ENCODE assay signal across 12 cellular contexts in the genomic region with DNA sequence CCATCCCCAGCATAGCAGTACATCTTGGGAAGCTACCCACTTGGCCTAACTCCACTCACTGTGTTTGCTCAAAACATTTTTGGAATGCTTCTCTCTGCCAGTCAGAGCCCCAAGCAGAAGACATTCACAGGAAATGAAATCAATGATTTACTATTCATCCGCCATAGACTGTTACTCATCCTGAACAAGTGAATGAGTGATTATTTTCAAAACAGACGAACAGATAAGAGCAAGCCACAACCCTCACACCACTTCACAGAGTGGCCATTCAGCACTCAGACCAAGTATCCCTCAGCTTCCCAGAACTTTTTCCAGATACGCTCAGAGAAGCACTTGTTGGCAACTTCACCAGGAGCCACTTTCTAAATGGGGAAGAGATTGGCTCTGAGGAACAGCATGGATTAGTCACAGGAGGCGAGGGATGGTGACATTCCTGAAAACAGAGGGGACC. TPM values are rescaled to one million over a fixed set of nuclear protein-coding genes. Genes with fewer than 3 reads are reported as not detected.
A peak's percentile ranks its signal among the peaks of the same experiment; 100 is the strongest.
DNase-seq lines count a peak whose midpoint lies in the region; ATAC-seq, FAIRE-seq and TF ChIP-seq lines count a peak whose summit lies in the region.
"Had no signal": no experiment of that assay in that cellular context is flagged by ENCODE, and none has a peak within 500 bp of the region (broad histone marks: within the 10 kb centered on the region; RNA-seq: fewer than 3 reads in every experiment).

No MANE protein-coding gene starts in this region.

- no peak overlapping the region for H3K27ac ChIP-seq in A673 (ENCODE audit: low read depth, low read length, poor library complexity, severe bottlenecking)
- H3K27ac ChIP-seq in HepG2 (ENCODE audit: extremely low read length, insufficient read depth, low read length) = peak overlapping the region; percentile 60
- H3K27ac ChIP-seq: prostate gland had no signal

- H3K4me3 ChIP-seq in A673 (ENCODE audit: low read depth, low read length, poor library complexity, severe bottlenecking) (no peak overlapping the region), bronchial epithelial cell (ENCODE audit: low read depth, low read length) (no peak overlapping the region), HepG2 (replicated peaks in 1 of 3; ENCODE audit: insufficient read depth in 1 of 3, low read depth in 2 of 3, low read length in 3 of 3) (peak overlapping the region in 1 of 3 experiments; percentile 22; a peak in 1 of 6 replicates)
- H3K4me3 ChIP-seq: prostate gland had no signal

- H3K9me3 ChIP-seq in A673 (ENCODE audit: low read depth, low read length, poor library complexity, severe bottlenecking) = no peaks in the 10 kb centered on the region
- no peaks in the 10 kb centered on the region for H3K9me3 ChIP-seq in HepG2 (ENCODE audit: low read length)
- H3K9me3 ChIP-seq: prostate gland had no signal

- peak; percentile 39 for DNase-seq in A673 (ENCODE audit: low spot score)
- peak; percentile 86 for DNase-seq in HTR-8/SVneo (ENCODE audit: insufficient read length, low spot score)
- peak; percentile 91 for DNase-seq in bronchial epithelial cell (ENCODE audit: low read depth)
- peak; percentile 94 for DNase-seq in HepG2 (ENCODE audit: low spot score)
- no peak for DNase-seq in stimulated activated CD4-positive, alpha-beta T cell treated with anti-CD3 and anti-CD28 coated beads, Interleukin-2, amount 100 ng/mL, for 48 hours
- no peak for DNase-seq in NCI-H187 treated with DMSO at 0.1 percent for 48 hours (lab: John Stamatoyannopoulos, UW)
- DNase-seq: activated CD8-positive, alpha-beta T cell treated with anti-CD3 and anti-CD28 coated beads, Interleukin-2, amount 10 ng/mL, durations not matched to agents 7 days and 5 days; KG1 had no signal

- H4K20me1 ChIP-seq in HepG2 (ENCODE audit: insufficient read depth, low read length) = no peaks in the 10 kb centered on the region

- H3K36me3 ChIP-seq in A673 (ENCODE audit: insufficient read depth, low read length, poor library complexity, severe bottlenecking) = no peaks in the 10 kb centered on the region
- no peaks in the 10 kb centered on the region for H3K36me3 ChIP-seq in bronchial epithelial cell (ENCODE audit: control insufficient read depth, insufficient read depth, low read length)
- H3K36me3 ChIP-seq in HepG2 (replicated peaks in 1 of 2; ENCODE audit: control insufficient read depth in 1 of 2, insufficient read depth in 2 of 2, low read length in 2 of 2) = no peaks in the 10 kb centered on the region
- H3K36me3 ChIP-seq: prostate gland had no signal

- TF ChIP-seq EP300 in HepG2 (IDR thresholded peaks at IDR 0.05; ENCODE audit: low read depth in 2 of 2, low read length in 2 of 2) = peak in 1 of 2 experiments; percentile 51; a peak in 1 of 4 replicates
- TF ChIP-seq EP300 in HepG2 (CRISPR knock-in tag; IDR thresholded peaks at IDR 0.05; ENCODE audit: borderline replicate concordance) = peak; percentile 53; the same call in 1 of the 2 replicates

- intact Hi-C loops in A673 (cut with micrococcal nuclease; ENCODE audit: unreplicated experiment) (no loop called here), HepG2 (cut with micrococcal nuclease; ENCODE audit: unreplicated experiment) (loop anchor here (2.0 to 5.0 kb wide), 2 partner anchors 64 to 420 kb away; a partner anchor contains a TSS)

- no peaks in the 10 kb centered on the region for H3K27me3 ChIP-seq in A673 (replicated peaks; ENCODE audit: insufficient read depth, low read depth, low read length, poor library complexity)
- H3K27me3 ChIP-seq in bronchial epithelial cell (ENCODE audit: control insufficient read depth, insufficient read depth, low read length) = no peaks in the 10 kb centered on the region
- H3K27me3 ChIP-seq in HepG2 (ENCODE audit: control insufficient read depth in 1 of 2, insufficient read depth in 2 of 2, low read length in 2 of 2) = no peaks in the 10 kb centered on the region

- no peaks in the 10 kb centered on the region for H3K79me2 ChIP-seq in HepG2 (ENCODE audit: insufficient read depth, low read length)

- BruUV-seq in A673 (replicated peaks; lab: Mats Ljungman, UMichigan) (no TSS peak), HepG2 (replicated peaks; lab: Mats Ljungman, UMichigan) (no TSS peak)

- WGBS in HepG2 (ENCODE audit: low lambda C conversion rate) = 2% methylated on average over 4 of the region's 4 CpGs

- peak; percentile 98 for FAIRE-seq in HTR-8/SVneo (lab: Jason Lieb, UNC)
- FAIRE-seq in bronchial epithelial cell (lab: Jason Lieb, UNC) = no peak
- FAIRE-seq in HepG2 (lab: Jason Lieb, UNC) = peak; percentile 84
- FAIRE-seq: GM18507 had no signal

- in situ Hi-C loops in HepG2 (cut with HindIII; ENCODE audit: extremely low pct_ligation_motif_present, low pct_unique_long_range_greater_than_20kb) = no loop called here

- TF ChIP-seq POLR2A in HepG2 (IDR thresholded peaks at IDR 0.05; ENCODE audit: insufficient read depth in 1 of 2, low read depth in 2 of 2, low read length in 2 of 2) = 0 out of 4 replicates have a peak, but pooled peaks of 1 of the 2 experiments have one; percentile 33

- H2AFZ ChIP-seq in HepG2 (ENCODE audit: low read length) = no peak overlapping the region

- H3K4me2 ChIP-seq in HepG2 (ENCODE audit: low read depth, low read length) = peak overlapping the region; percentile 62

- peak; percentile 98 for ATAC-seq in HepG2
- ATAC-seq in HG03095 (IDR thresholded peaks at IDR 0.05; ENCODE audit: unreplicated experiment) = no peak
- ATAC-seq in HG03442 (IDR thresholded peaks at IDR 0.05; ENCODE audit: unreplicated experiment) = no peak
- ATAC-seq: activated CD8-positive, alpha-beta T cell treated with anti-CD3 and anti-CD28 coated beads, Interleukin-2, amount 10 ng/mL, durations not matched to agents 7 days and 5 days had no signal

- no peak for TF ChIP-seq CTCF in A673 (conservative IDR thresholded peaks at IDR 0.05; ENCODE audit: low read depth, low read length)
- no peak for TF ChIP-seq CTCF in bronchial epithelial cell (IDR thresholded peaks at IDR 0.05; ENCODE audit: insufficient read depth, low read length, severe bottlenecking)
- TF ChIP-seq CTCF in HepG2 (CRISPR knock-in tag; IDR thresholded peaks at IDR 0.05) = no peak

- POLR2A ChIA-PET in A673 (lab: Charles Lee; ENCODE audit: low non-redundant PET) (no interaction called here), HepG2 (lab: Yijun Ruan, JAX) (interaction anchor here (1.0 to 1.7 kb wide), 4 partner anchors 11 to 79 kb away, joined by 4 to 18 read pairs (median 8); a partner anchor contains a TSS)

- CTCF ChIA-PET in A673 (lab: Charles Lee) = no interaction called here
- CTCF ChIA-PET in HepG2 (lab: Yijun Ruan, JAX; ENCODE audit: low intra/inter-chr PET ratio, low total read pairs) = interaction anchor here (1.1 kb wide), 1 partner anchor 14 kb away, joined by 3 read pairs; no protein-coding TSS in a partner anchor

- no peak for TF ChIP-seq RAD21 in HepG2 (CRISPR knock-in tag; IDR thresholded peaks at IDR 0.05)

- peaks cover 5% of the 10 kb centered on the region for H3K4me1 ChIP-seq in A673 (ENCODE audit: insufficient read depth, low read length, poor library complexity, severe bottlenecking)
- H3K4me1 ChIP-seq in HepG2 (ENCODE audit: insufficient read depth, low read length) = peaks cover 34% of the 10 kb centered on the region
- H3K4me1 ChIP-seq: prostate gland had no signal

- H3K9ac ChIP-seq in HepG2 (ENCODE audit: insufficient read depth, low read depth, low read length) = peak overlapping the region; percentile 35

TF ChIP-seq in HepG2, 621 proteins besides CTCF, POLR2A, EP300 and RAD21 (continues in another document):
- TF ChIP-seq, protein P1, sequence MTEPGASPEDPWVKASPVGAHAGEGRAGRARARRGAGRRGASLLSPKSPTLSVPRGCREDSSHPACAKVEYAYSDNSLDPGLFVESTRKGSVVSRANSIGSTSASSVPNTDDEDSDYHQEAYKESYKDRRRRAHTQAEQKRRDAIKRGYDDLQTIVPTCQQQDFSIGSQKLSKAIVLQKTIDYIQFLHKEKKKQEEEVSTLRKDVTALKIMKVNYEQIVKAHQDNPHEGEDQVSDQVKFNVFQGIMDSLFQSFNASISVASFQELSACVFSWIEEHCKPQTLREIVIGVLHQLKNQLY (CRISPR knock-in tag; IDR thresholded peaks at IDR 0.05) = peak; percentile 51; the same call in 1 of the 2 replicates
- TF ChIP-seq, protein P2, sequence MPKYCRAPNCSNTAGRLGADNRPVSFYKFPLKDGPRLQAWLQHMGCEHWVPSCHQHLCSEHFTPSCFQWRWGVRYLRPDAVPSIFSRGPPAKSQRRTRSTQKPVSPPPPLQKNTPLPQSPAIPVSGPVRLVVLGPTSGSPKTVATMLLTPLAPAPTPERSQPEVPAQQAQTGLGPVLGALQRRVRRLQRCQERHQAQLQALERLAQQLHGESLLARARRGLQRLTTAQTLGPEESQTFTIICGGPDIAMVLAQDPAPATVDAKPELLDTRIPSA (CRISPR knock-in tag; IDR thresholded peaks at IDR 0.05; ENCODE audit: borderline replicate concordance) = no peak
- TF ChIP-seq THAP11 (CRISPR knock-in tag; IDR thresholded peaks at IDR 0.05) = peak; percentile 50
- TF ChIP-seq CBFB (CRISPR knock-in tag; IDR thresholded peaks at IDR 0.05) = 0 out of 2 replicates have a peak, but pooled peaks have one; percentile 57
- TF ChIP-seq ZBTB1 (CRISPR knock-in tag; IDR thresholded peaks at IDR 0.05; ENCODE audit: borderline replicate concordance) = no peak

RNA-seq across cellular contexts. Expression of a gene that starts 13.0 kb away (rescaled TPM):
- 15.0 and 15.3 TPM in 2 replicates for total RNA-seq in A673 (2021)
- total RNA-seq in bronchial epithelial cell = 10.0 and 10.4 TPM in 2 replicates
- 4.4 and 5.1 TPM in 2 replicates for total RNA-seq in HepG2 (2016; rRNA removed; fragmentation: Illumina TruSeq; extraction: Trizol)
- 2.4 and 3.2 TPM in 2 replicates for total RNA-seq in HepG2 (2016; cell fraction: cytosol; rRNA removed; fragmentation: Illumina TruSeq; extraction: Trizol; ENCODE audit: low read depth)
- 4.3 and 4.5 TPM in 2 replicates for total RNA-seq in HepG2 (2016; cell fraction: insoluble cytoplasmic fraction; rRNA removed; fragmentation: Illumina TruSeq; extraction: Trizol)
- total RNA-seq in HepG2 (2016; cell fraction: membrane; rRNA removed; fragmentation: Illumina TruSeq; extraction: Trizol) = 6.0 and 6.1 TPM in 2 replicates
- 1.9 and 4.4 TPM in 2 replicates for total RNA-seq in HepG2 (2016; cell fraction: nucleus; rRNA removed; fragmentation: Illumina TruSeq; extraction: Trizol)
- 4.8 and 7.6 TPM in 2 replicates for polyA plus RNA-seq in HepG2 (2011; rRNA removed)
- polyA plus RNA-seq in HepG2 (2011; cell fraction: cytosol; rRNA removed) = 5.8 and 6.4 TPM in 2 replicates
- polyA plus RNA-seq in HepG2 (2011; cell fraction: nucleus; rRNA removed) = 2.6 and 3.2 TPM in 2 replicates
- 1.4 and 1.8 TPM in 2 replicates for polyA plus RNA-seq in HepG2 (2012)
- 2.6 and 4.2 TPM in 2 replicates for polyA plus RNA-seq in HepG2 (2016; cell fraction: cytosol; fragmentation: Illumina TruSeq; extraction: Trizol; ENCODE audit: low read depth)
- polyA plus RNA-seq in HepG2 (2016; cell fraction: insoluble cytoplasmic fraction; fragmentation: Illumina TruSeq; extraction: Trizol; ENCODE audit: low read depth) = 4.2 and 4.5 TPM in 2 replicates
- polyA plus RNA-seq in HepG2 (2016; cell fraction: membrane; fragmentation: Illumina TruSeq; extraction: Trizol; ENCODE audit: low read depth) = 3.5 and 4.9 TPM in 2 replicates
- polyA plus RNA-seq in HepG2 (2016; cell fraction: nucleus; fragmentation: Illumina TruSeq; extraction: Trizol; ENCODE audit: insufficient read depth, low read depth) = 1.9 and 4.2 TPM in 2 replicates
- polyA minus RNA-seq in HepG2 (2011; rRNA and poly(A)+ RNA removed; ENCODE audit: low replicate concordance) = 3.7 and 44.0 TPM in 2 replicates
- 8.9 and 11.7 TPM in 2 replicates for polyA minus RNA-seq in HepG2 (2011; cell fraction: cytosol; rRNA and poly(A)+ RNA removed)
- 5.2 and 7.9 TPM in 2 replicates for polyA minus RNA-seq in HepG2 (2011; cell fraction: nucleus; rRNA and poly(A)+ RNA removed)

Comparison
In these comparisons a context has a peak if more than half of its experiments do, and no peak if none do; other contexts are left out.
1. DNase-seq: peak in A673 (single experiment), HTR-8/SVneo (single experiment), bronchial epithelial cell (single experiment) and HepG2 (single experiment); none in stimulated activated CD4-positive, alpha-beta T cell treated with anti-CD3 and anti-CD28 coated beads, Interleukin-2, amount 100 ng/mL, for 48 hours (0 of 2) and NCI-H187 treated with DMSO at 0.1 percent for 48 hours (single experiment).